ENCODE assay signal across 8 cellular contexts in genomic region chr10:122565766-122566206, GRCh38. TPM values are rescaled to one million over a fixed set of nuclear protein-coding genes. Genes with fewer than 3 reads are reported as not detected.
A peak's percentile ranks its signal among the peaks of the same experiment; 100 is the strongest.
DNase-seq lines count a peak whose midpoint lies in the region; ATAC-seq and TF ChIP-seq lines count a peak whose summit lies in the region.

No MANE protein-coding gene starts in this region.

- H3K27me3 ChIP-seq in H7 (ENCODE audit: control insufficient read depth, insufficient read depth, low read length) (no peaks in the 10 kb centered on the region), endodermal cell (ENCODE audit: control insufficient read depth, insufficient read depth, low read length, poor library complexity, severe bottlenecking) (peaks cover 45% of the 10 kb centered on the region)

- no peaks in the 10 kb centered on the region for H3K36me3 Mint-ChIP-seq in activated CD8-positive, alpha-beta T cell treated with anti-CD3 and anti-CD28 coated beads, Interleukin-2, amount 10 ng/mL, durations not matched to agents 7 days and 5 days (ENCODE audit: low read depth)
- no peaks in the 10 kb centered on the region for H3K36me3 Mint-ChIP-seq in endodermal cell (ENCODE audit: low read depth)

- no peaks in the 10 kb centered on the region for H3K36me3 ChIP-seq in H7 (replicated peaks; ENCODE audit: control insufficient read depth, insufficient read depth, low read length)
- H3K36me3 ChIP-seq in endodermal cell (ENCODE audit: control insufficient read depth, insufficient read depth, low read length): no peaks in the 10 kb centered on the region

- peak; percentile 89 for TF ChIP-seq CTCF in AG09309 (IDR thresholded peaks at IDR 0.05; ENCODE audit: control insufficient read depth, insufficient read depth, low read depth, low read length, missing control alignments)
- TF ChIP-seq CTCF in endodermal cell (conservative IDR thresholded peaks at IDR 0.05): peak; percentile 92

- POLR2A ChIA-PET in activated CD8-positive, alpha-beta T cell treated with anti-CD3 and anti-CD28 coated beads, Interleukin-2, amount 10 ng/mL, durations not matched to agents 7 days and 5 days (lab: Charles Lee): interaction anchor here (0.6 to 1.3 kb wide), 2 partner anchors 53 to 68 kb away, joined by 3 to 5 read pairs; no protein-coding TSS in a partner anchor

- no peaks in the 10 kb centered on the region for H3K9me3 Mint-ChIP-seq in activated CD8-positive, alpha-beta T cell treated with anti-CD3 and anti-CD28 coated beads, Interleukin-2, amount 10 ng/mL, durations not matched to agents 7 days and 5 days (ENCODE audit: insufficient read depth)
- no peaks in the 10 kb centered on the region for H3K9me3 Mint-ChIP-seq in endodermal cell

- H3K4me1 Mint-ChIP-seq in activated CD8-positive, alpha-beta T cell treated with anti-CD3 and anti-CD28 coated beads, Interleukin-2, amount 10 ng/mL, durations not matched to agents 7 days and 5 days (ENCODE audit: low read depth): peaks cover 5% of the 10 kb centered on the region
- peaks cover 13% of the 10 kb centered on the region for H3K4me1 Mint-ChIP-seq in endodermal cell

- H3K4me1 ChIP-seq in endodermal cell (ENCODE audit: control insufficient read depth, insufficient read depth, low read length): no peaks in the 10 kb centered on the region

- 14 to 48% methylated on average over 4 to 13 of the region's 13 CpGs for WGBS in endodermal cell (ENCODE audit: insufficient coverage in 1 of 2, insufficient read length in 1 of 2), 2 experiments

- H3K4me3 ChIP-seq in AG09309 (ENCODE audit: control insufficient read depth, low read depth, low read length): peak overlapping the region; percentile 23
- no peak overlapping the region for H3K4me3 ChIP-seq in H7 (ENCODE audit: insufficient read depth, low read depth, low read length)
- H3K4me3 ChIP-seq in endodermal cell (ENCODE audit: low read length): no peak overlapping the region

- no peak overlapping the region for H3K27ac Mint-ChIP-seq in activated CD8-positive, alpha-beta T cell treated with anti-CD3 and anti-CD28 coated beads, Interleukin-2, amount 10 ng/mL, durations not matched to agents 7 days and 5 days
- no peak overlapping the region for H3K27ac Mint-ChIP-seq in endodermal cell

- peak; percentile 48 for DNase-seq in AG09309 (ENCODE audit: low read depth)
- peak; percentile 71 for DNase-seq in H7
- DNase-seq in NCI-H748 (lab: John Stamatoyannopoulos, UW; ENCODE audit: unreplicated experiment): peak; percentile 55
- DNase-seq in activated CD8-positive, alpha-beta T cell treated with anti-CD3 and anti-CD28 coated beads, Interleukin-2, amount 10 ng/mL, durations not matched to agents 7 days and 5 days: peak; percentile 82
- peak; percentile 93 for DNase-seq in endodermal cell
- DNase-seq in midbrain (lab: John Stamatoyannopoulos, UW): peak; percentile 91
- DNase-seq in stimulated activated CD8-positive, alpha-beta memory T cell treated with anti-CD3 and anti-CD28 coated beads, Interleukin-2, amount 100 ng/mL, for 1 hour (ENCODE audit: low read depth in 2 of 2): peak; percentile 41 to 56

- CTCF ChIA-PET in activated CD8-positive, alpha-beta T cell treated with anti-CD3 and anti-CD28 coated beads, Interleukin-2, amount 10 ng/mL, durations not matched to agents 7 days and 5 days (lab: Charles Lee): interaction anchor here (0.8 to 5.3 kb wide), 50 partner anchors 8 to 298 kb away, joined by 3 to 71 read pairs (median 5); partner anchors contain the start of gene BTBD16

- H3K27me3 Mint-ChIP-seq in activated CD8-positive, alpha-beta T cell treated with anti-CD3 and anti-CD28 coated beads, Interleukin-2, amount 10 ng/mL, durations not matched to agents 7 days and 5 days (ENCODE audit: low read depth): peaks cover 41% of the 10 kb centered on the region
- peaks cover 45% of the 10 kb centered on the region for H3K27me3 Mint-ChIP-seq in endodermal cell (ENCODE audit: insufficient read depth)

- no peaks in the 10 kb centered on the region for H3K9me3 ChIP-seq in endodermal cell (ENCODE audit: control insufficient read depth, low read length)

- H3K9ac ChIP-seq in endodermal cell (ENCODE audit: extremely low read depth, low read length, poor library complexity, severe bottlenecking): no peak overlapping the region

- ATAC-seq in activated CD8-positive, alpha-beta T cell treated with anti-CD3 and anti-CD28 coated beads, Interleukin-2, amount 10 ng/mL, durations not matched to agents 7 days and 5 days: no peak
- no peak for ATAC-seq in GM18519 (IDR thresholded peaks at IDR 0.05; ENCODE audit: low FRiP score, unreplicated experiment)

- H3K4me3 Mint-ChIP-seq in activated CD8-positive, alpha-beta T cell treated with anti-CD3 and anti-CD28 coated beads, Interleukin-2, amount 10 ng/mL, durations not matched to agents 7 days and 5 days: no peak overlapping the region
- no peak overlapping the region for H3K4me3 Mint-ChIP-seq in endodermal cell

- no peak overlapping the region for H3K27ac ChIP-seq in endodermal cell (ENCODE audit: low read depth, low read length)

RNA-seq across cellular contexts. Expression of gene DMBT1, which starts 5.2 kb away (rescaled TPM):
- 0.04 and 0.10 TPM in 2 replicates for total RNA-seq in H7 (2014; rRNA removed; shearing (Covaris generic))
- not detected for total RNA-seq in activated CD8-positive, alpha-beta T cell treated with anti-CD3 and anti-CD28 coated beads, Interleukin-2, amount 10 ng/mL, durations not matched to agents 7 days and 5 days
- total RNA-seq in endodermal cell: not detected
- not detected for polyA plus RNA-seq in endodermal cell (2013, experiment 1 of 2)
- 0.04 TPM for polyA plus RNA-seq in endodermal cell (2013, experiment 2 of 2)
